1 cellular context compared by ENCODE assay signal in genomic region chr15:56042982-56043980, GRCh38.
TF ChIP-seq lines count a peak whose summit lies in the region.

No MANE protein-coding gene starts in this region.

TF ChIP-seq in HepG2, 621 proteins besides CTCF, POLR2A, EP300 and RAD21 (continued from another document):
- no peak for TF ChIP-seq ZNF710 (CRISPR knock-in tag; IDR thresholded peaks at IDR 0.05; ENCODE audit: borderline replicate concordance)
- TF ChIP-seq ZNF597 (CRISPR knock-in tag; IDR thresholded peaks at IDR 0.05) = no peak
- TF ChIP-seq NFYB (CRISPR knock-in tag; IDR thresholded peaks at IDR 0.05) = peak; percentile 82
- TF ChIP-seq PBX2 (CRISPR knock-in tag; IDR thresholded peaks at IDR 0.05) = peak; percentile 81
